In the genomic region with DNA sequence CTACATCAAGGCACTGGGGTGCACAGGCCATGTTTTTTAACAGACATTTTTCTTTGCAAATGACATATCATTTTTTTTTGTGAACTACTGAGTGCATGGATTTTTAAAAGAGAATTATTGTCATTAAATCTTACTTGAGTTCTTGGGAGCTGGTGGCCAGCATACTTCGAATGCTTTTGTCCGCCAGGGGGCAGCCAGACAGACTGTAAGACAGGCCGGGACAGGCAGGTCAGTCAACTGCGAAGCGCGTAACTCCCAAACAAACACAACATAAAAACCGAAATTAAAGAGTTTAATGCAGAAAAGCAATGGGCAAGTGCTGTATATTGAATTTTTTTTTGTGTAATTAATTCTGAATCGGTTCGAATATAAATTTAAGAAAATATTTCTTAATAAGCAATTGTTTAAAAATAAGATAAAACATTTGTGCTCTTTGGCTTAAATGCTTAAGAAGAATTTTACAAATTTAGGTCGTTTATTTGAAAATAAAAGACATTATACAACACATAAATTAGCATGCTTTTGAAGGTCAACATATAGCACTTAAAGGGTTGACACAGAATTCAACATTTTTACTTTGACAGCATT, we compare ENCODE assay signal across 8 cellular contexts.
DNase-seq lines count a peak whose midpoint lies in the region; ATAC-seq and TF ChIP-seq lines count a peak whose summit lies in the region.

No MANE protein-coding gene starts in this region.

- intact Hi-C loops in posterior cingulate gyrus (cut with DNase I) = loop anchor here (10.0 kb wide), 1 partner anchor 408 kb away; no protein-coding TSS in a partner anchor

- peak; percentile 76 for TF ChIP-seq CTCF in AG09319 (IDR thresholded peaks at IDR 0.05; ENCODE audit: low read depth, low read length)

- ATAC-seq in GM18868 (IDR thresholded peaks at IDR 0.05; ENCODE audit: unreplicated experiment) (peak; percentile 74), HG03457 (IDR thresholded peaks at IDR 0.05; ENCODE audit: unreplicated experiment) (no peak)

- DNase-seq in AG09319 (ENCODE audit: extremely low read depth, low read depth) (peak; percentile 18), M059J (ENCODE audit: low read depth) (peak; percentile 44), globus pallidus (ENCODE audit: low spot score) (peak; percentile 68), posterior cingulate gyrus (peak in 9 of 10 donors; percentile 62 to 95 (median 76)), GF-D8 (lab: John Stamatoyannopoulos, UW) (no peak)
- peak; percentile 36 for DNase-seq in activated T-cell treated with anti-CD3 and anti-CD28 coated beads, Interleukin-2, amount 50 U/mL, for 1 hour
